Comparison of ENCODE assay signal across 2 cellular contexts in genomic region chr3:50226888-50227389, GRCh38.
TF ChIP-seq lines count a peak whose summit lies in the region.

No MANE protein-coding gene starts in this region.

TF ChIP-seq in SK-N-SH, 30 proteins besides CTCF, POLR2A, EP300 and RAD21 (continued from another document):
- TF ChIP-seq USF2 (IDR thresholded peaks at IDR 0.05; ENCODE audit: borderline replicate concordance, low read depth, low read length) (no peak), SIN3A (IDR thresholded peaks at IDR 0.05; ENCODE audit: borderline replicate concordance, low read depth, low read length) (no peak), RFX5 (IDR thresholded peaks at IDR 0.05; ENCODE audit: low read length) (no peak), USF1 (IDR thresholded peaks at IDR 0.05; ENCODE audit: borderline replicate concordance, low read depth) (no peak), EZH2phosphoT487 (IDR thresholded peaks at IDR 0.05; ENCODE audit: borderline replicate concordance, low read depth) (no peak), POLR2AphosphoS5 (IDR thresholded peaks at IDR 0.05; ENCODE audit: low read depth, low read length) (no peak), FOXJ3 (CRISPR knock-in tag; IDR thresholded peaks at IDR 0.05) (no peak), FOXM1 (IDR thresholded peaks at IDR 0.05; ENCODE audit: low read depth) (no peak), CHD2 (IDR thresholded peaks at IDR 0.05; ENCODE audit: low read length, partially characterized antibody) (no peak), GATA2 (CRISPR knock-in tag; IDR thresholded peaks at IDR 0.05) (no peak), NRF1 (IDR thresholded peaks at IDR 0.05; ENCODE audit: low read depth, low read length) (no peak), ZBTB33 (IDR thresholded peaks at IDR 0.05; ENCODE audit: borderline replicate concordance, low read depth) (no peak), RXRA (IDR thresholded peaks at IDR 0.05; ENCODE audit: borderline replicate concordance, low read depth) (no peak)

TF ChIP-seq in liver, 16 proteins besides CTCF, POLR2A, EP300 and RAD21 (continued from another document):
- no peak for TF ChIP-seq REST (IDR thresholded peaks at IDR 0.05)
- no peak for TF ChIP-seq TAF1 (conservative IDR thresholded peaks at IDR 0.05)
- no peak for TF ChIP-seq GABPA (IDR thresholded peaks at IDR 0.05 in 1 of 2, conservative IDR thresholded peaks at IDR 0.05 in 1 of 2)
- TF ChIP-seq MAX (IDR thresholded peaks at IDR 0.05), result no peak
- TF ChIP-seq SP1 (IDR thresholded peaks at IDR 0.05), result no peak
- no peak for TF ChIP-seq EGR1 (IDR thresholded peaks at IDR 0.05; ENCODE audit: low read depth in 2 of 2)
- no peak for TF ChIP-seq HNF4G (IDR thresholded peaks at IDR 0.05)
- no peak for TF ChIP-seq ZBTB33 (IDR thresholded peaks at IDR 0.05)
- no peak for TF ChIP-seq RXRA (IDR thresholded peaks at IDR 0.05)
- no peak for TF ChIP-seq ATF3 (IDR thresholded peaks at IDR 0.05)
- no peak for TF ChIP-seq JUND (IDR thresholded peaks at IDR 0.05)
- TF ChIP-seq NR2F2 (IDR thresholded peaks at IDR 0.05), result no peak
